22 cellular contexts compared by ENCODE assay signal in the genomic region with DNA sequence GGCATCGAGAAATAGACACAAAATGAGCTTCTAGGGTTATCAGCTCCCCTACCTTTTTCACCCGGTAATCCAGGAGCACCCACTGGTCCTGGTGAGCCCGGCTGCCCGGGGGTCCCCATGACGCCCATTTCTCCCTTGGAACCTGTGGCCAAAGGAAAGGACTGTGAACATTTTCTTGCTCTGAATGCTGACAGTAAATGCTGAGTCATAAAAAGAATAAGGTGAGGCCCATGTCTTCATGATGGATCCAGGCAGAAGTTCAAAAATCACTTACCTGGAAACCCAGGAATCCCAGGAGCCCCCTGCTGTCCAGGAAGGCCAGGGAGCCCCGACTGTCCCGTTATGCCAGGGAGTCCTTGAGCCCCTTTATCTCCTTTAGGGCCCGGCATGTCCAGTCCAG.
"Had no signal": no experiment of that assay in that cellular context is flagged by ENCODE, and none has a peak within 500 bp of the region (broad histone marks: within the 10 kb centered on the region; RNA-seq: fewer than 3 reads in every experiment).

No MANE protein-coding gene starts in this region.

- H3K4me3 ChIP-seq: esophagus squamous epithelium, lower lobe of right lung, psoas muscle, skin epidermis, thyroid gland had no signal

- ATAC-seq: effector memory CD8-positive, alpha-beta T cell; left ventricle myocardium superior; lower lobe of right lung; natural killer cell; psoas muscle; right cardiac atrium; stimulated activated naive CD8-positive, alpha-beta T cell treated with anti-CD3 and anti-CD28 coated beads, Interleukin-15, amount 100 ng/mL, for 72 hours had no signal

- H3K4me1 ChIP-seq: esophagus squamous epithelium, lower lobe of right lung, psoas muscle, thyroid gland had no signal

- H3K36me3 ChIP-seq: neutrophil had no signal

- DNase-seq: cortex of kidney; effector memory CD8-positive, alpha-beta T cell; erythroblast; esophagus squamous epithelium; foreskin melanocyte; hypothalamus; left ventricle myocardium superior; lower lobe of right lung; natural killer cell; psoas muscle; right cardiac atrium; stimulated activated CD4-positive, alpha-beta T cell treated with anti-CD3 and anti-CD28 coated beads, Interleukin-15, amount 100 ng/mL, for 24 hours; stimulated activated CD4-positive, alpha-beta T cell treated with anti-CD3 and anti-CD28 coated beads, Interleukin-4, amount 100 ng/mL, for 1 hour; stimulated activated CD8-positive, alpha-beta memory T cell treated with anti-CD3 and anti-CD28 coated beads, Interleukin-4, amount 100 ng/mL, for 48 hours; stimulated activated naive CD4-positive, alpha-beta T cell; stimulated activated naive CD8-positive, alpha-beta T cell treated with anti-CD3 and anti-CD28 coated beads, Interleukin-15, amount 100 ng/mL, for 72 hours; thyroid gland had no signal

- H3K9me3 ChIP-seq: lower lobe of right lung, neutrophil, psoas muscle, thyroid gland had no signal

- H3K27ac ChIP-seq: esophagus squamous epithelium, lower lobe of right lung, neutrophil, psoas muscle, skin epidermis, thyroid gland had no signal

- FAIRE-seq: endometrium, keratinocyte, urothelium cell line had no signal

- H3K27me3 ChIP-seq: esophagus squamous epithelium, neutrophil, thyroid gland had no signal
